ENCODE assay signal across 10 cellular contexts in the genomic region with DNA sequence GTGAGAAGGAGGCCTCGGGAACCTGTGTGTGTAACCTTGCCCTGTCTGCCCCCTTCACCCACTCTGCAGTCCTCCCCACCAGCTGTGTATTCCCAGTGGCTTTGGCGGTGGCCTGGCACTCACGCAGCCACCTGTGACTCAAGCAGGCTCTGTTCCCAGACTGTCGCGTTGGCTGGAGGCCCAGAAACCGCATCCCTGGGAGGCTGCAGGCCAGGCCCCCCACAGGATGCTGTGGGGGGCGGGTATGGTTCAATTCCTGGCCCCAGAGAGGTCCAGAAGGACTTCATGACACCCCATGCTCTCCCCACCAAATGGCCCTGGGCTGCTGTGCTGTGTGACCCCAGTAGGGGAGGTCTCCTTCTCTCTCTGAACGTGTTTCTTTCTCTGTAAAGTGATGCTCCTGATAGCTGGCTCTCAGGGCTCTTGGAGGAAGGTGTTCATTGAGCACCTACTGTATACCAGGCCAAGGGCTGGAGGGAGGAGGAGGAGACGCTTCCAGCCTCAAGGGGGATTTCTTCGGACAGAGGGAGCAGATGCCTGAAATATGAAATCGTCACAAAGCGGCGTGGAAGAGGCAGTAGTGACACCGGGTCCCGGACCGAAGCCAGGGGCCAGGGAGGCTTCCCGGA. TPM values are rescaled to one million over a fixed set of nuclear protein-coding genes. Genes with fewer than 3 reads are reported as not detected.
DNase-seq lines count a peak whose midpoint lies in the region; ATAC-seq and TF ChIP-seq lines count a peak whose summit lies in the region.
"Had no signal": no experiment of that assay in that cellular context is flagged by ENCODE, and none has a peak within 500 bp of the region (broad histone marks: within the 10 kb centered on the region; RNA-seq: fewer than 3 reads in every experiment).

No MANE protein-coding gene starts in this region.

- H3K27me3 ChIP-seq in CD4-positive, alpha-beta T cell (ENCODE audit: control insufficient read depth, insufficient read depth, low read length): peaks cover 76% of the 10 kb centered on the region

- peaks cover 5% of the 10 kb centered on the region for H3K4me1 Mint-ChIP-seq in CD4-positive, alpha-beta T cell (ENCODE audit: low read depth)
- H3K4me1 Mint-ChIP-seq in immature natural killer cell: peaks cover 0 to 5% of the 10 kb centered on the region in 2 donors

- H3K36me3 Mint-ChIP-seq in CD4-positive, alpha-beta T cell (ENCODE audit: low read depth): no peaks in the 10 kb centered on the region
- H3K36me3 Mint-ChIP-seq in immature natural killer cell: peaks cover 0 to 4% (median under 1%) of the 10 kb centered on the region in 3 donors

- peaks cover under 1% of the 10 kb centered on the region for H3K9me3 Mint-ChIP-seq in CD4-positive, alpha-beta T cell
- H3K9me3 Mint-ChIP-seq in immature natural killer cell: peaks cover 0 to 2% (median 1%) of the 10 kb centered on the region in 6 donors

- CTCF ChIA-PET in CD4-positive, alpha-beta T cell (lab: Charles Lee): no interaction called here

- no peak for DNase-seq in CD4-positive, alpha-beta T cell
- DNase-seq in HS-27A (ENCODE audit: low read depth) (peak; percentile 7), RPMI7951 (ENCODE audit: low read depth) (peak; percentile 97), glomerular visceral epithelial cell (ENCODE audit: extremely low spot score) (peak; percentile 89), immature natural killer cell (no peak), ureter (ENCODE audit: low spot score) (no peak)
- DNase-seq: T-cell had no signal

- H3K27me3 Mint-ChIP-seq in CD4-positive, alpha-beta T cell: peaks cover 68% of the 10 kb centered on the region
- peaks cover 23 to 37% (median 25%) of the 10 kb centered on the region in 3 donors for H3K27me3 Mint-ChIP-seq in immature natural killer cell (ENCODE audit: low read depth in 3 of 3)

- POLR2A ChIA-PET in CD4-positive, alpha-beta T cell (lab: Charles Lee): no interaction called here

- H3K4me3 Mint-ChIP-seq in CD4-positive, alpha-beta T cell: peak overlapping the region; percentile 30
- no peak overlapping the region for H3K4me3 Mint-ChIP-seq in immature natural killer cell

- H3K9me3 ChIP-seq in CD4-positive, alpha-beta T cell (ENCODE audit: control insufficient read depth, low read length): peaks cover 7% of the 10 kb centered on the region

- ATAC-seq in CD4-positive, alpha-beta T cell (ENCODE audit: poor library complexity): no peak
- ATAC-seq in HG03571 (IDR thresholded peaks at IDR 0.05; ENCODE audit: unreplicated experiment) (no peak), GM19467 (IDR thresholded peaks at IDR 0.05; ENCODE audit: unreplicated experiment) (no peak)
- ATAC-seq: T-cell had no signal

- H3K27ac ChIP-seq in CD4-positive, alpha-beta T cell (ENCODE audit: low read depth, low read length): no peak overlapping the region

- no peak overlapping the region for H3K27ac Mint-ChIP-seq in CD4-positive, alpha-beta T cell
- no peak overlapping the region for H3K27ac Mint-ChIP-seq in immature natural killer cell

- intact Hi-C loops in CD4-positive, alpha-beta T cell (cut with DNase I, micrococcal nuclease): no loop called here

- TF ChIP-seq CTCF in CD4-positive, alpha-beta T cell (IDR thresholded peaks at IDR 0.05): no peak

RNA-seq across cellular contexts. Expression of a gene that starts 1.9 kb away (rescaled TPM):
- under 1 TPM; 0.33 to 0.39 TPM for total RNA-seq in CD4-positive, alpha-beta T cell
- total RNA-seq in RPMI7951 (2014; rRNA removed; shearing (Covaris generic)): 0.10 TPM in 1 of 2 replicates, not detected in the other
- polyA plus RNA-seq in immature natural killer cell: 10 to 100 TPM in 1 of 3 donors, 1 to 10 TPM in 2; 2.7 to 13.2 (median 2.7) TPM
- total RNA-seq in ureter: not detected
- total RNA-seq: mesenteric fat pad had no signal

RNA-seq across cellular contexts. Expression of a gene that starts 18.5 kb away (rescaled TPM):
- 10 to 100 TPM; 73.6 to 80.1 TPM for total RNA-seq in CD4-positive, alpha-beta T cell
- total RNA-seq in RPMI7951 (2014; rRNA removed; shearing (Covaris generic)): 343 and 390 TPM in 2 replicates
- 100 to 1,000 TPM; 163 to 285 (median 170) TPM for polyA plus RNA-seq in immature natural killer cell
- 85.0 TPM for total RNA-seq in ureter

RNA-seq across cellular contexts. Expression of a gene that starts 18.6 kb away (rescaled TPM):
- 100 to 1,000 TPM; 106 to 111 TPM for total RNA-seq in CD4-positive, alpha-beta T cell
- total RNA-seq in RPMI7951 (2014; rRNA removed; shearing (Covaris generic)): 12.1 and 15.1 TPM in 2 replicates
- polyA plus RNA-seq in immature natural killer cell: 10 to 100 TPM in 2 of 3 donors, 1 to 10 TPM in 1; 6.9 to 16.4 (median 12.5) TPM
- total RNA-seq in ureter: 70.3 TPM

RNA-seq across cellular contexts. Expression of a gene that starts 27.9 kb away (rescaled TPM):
- total RNA-seq in CD4-positive, alpha-beta T cell: not detected
- total RNA-seq in RPMI7951 (2014; rRNA removed; shearing (Covaris generic)): 0.20 and 0.24 TPM in 2 replicates
- 10 to 100 TPM in 1 of 3 donors, 1 to 10 TPM in 1, under 1 TPM in 1; 0.96 to 10.8 (median 2.5) TPM for polyA plus RNA-seq in immature natural killer cell
- 0.99 TPM for total RNA-seq in ureter

RNA-seq across cellular contexts. Expression of a gene that starts 50.2 kb away (rescaled TPM):
- not detected for total RNA-seq in CD4-positive, alpha-beta T cell
- total RNA-seq in RPMI7951 (2014; rRNA removed; shearing (Covaris generic)): 0.10 TPM in 1 of 2 replicates, not detected in the other
- not detected for polyA plus RNA-seq in immature natural killer cell
- not detected for total RNA-seq in ureter
- total RNA-seq: mesenteric fat pad, T-cell had no signal

Comparison
In these comparisons a context has a peak if more than half of its experiments do, and no peak if none do; other contexts are left out.
1. DNase-seq: peak in HS-27A (single experiment), RPMI7951 (single experiment) and glomerular visceral epithelial cell (single experiment); none in CD4-positive, alpha-beta T cell (0 of 10), immature natural killer cell (0 of 3) and ureter (single experiment).